16 cellular contexts compared by ENCODE assay signal in the genomic region with DNA sequence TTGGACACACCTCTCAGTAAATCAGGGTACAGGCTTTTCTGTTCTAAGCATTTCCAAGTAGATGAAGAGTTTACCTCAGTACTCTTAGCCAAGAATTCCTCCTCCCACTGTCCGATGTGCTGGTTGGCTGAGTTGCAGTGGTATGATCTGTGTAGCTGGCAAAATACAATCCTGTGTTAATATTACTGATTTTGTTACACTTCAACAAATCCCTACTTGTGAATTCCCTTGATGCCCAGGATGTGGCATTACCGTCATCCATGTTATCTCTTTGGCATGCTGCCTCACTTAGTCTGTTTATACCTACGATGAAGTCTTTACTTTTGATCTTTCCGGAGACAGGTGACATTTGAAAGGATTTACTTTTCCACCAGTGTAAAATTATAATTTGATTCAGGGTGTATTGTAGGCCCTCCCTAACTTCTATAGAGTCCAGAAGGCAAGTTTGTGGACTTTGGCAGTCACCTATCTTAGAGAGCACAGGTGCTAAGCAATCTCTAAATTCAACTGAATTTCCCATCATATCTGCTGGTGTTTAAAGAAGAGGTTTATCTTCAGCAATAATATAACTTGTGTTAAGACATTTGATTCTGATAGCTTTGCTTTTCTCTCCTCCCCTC. TPM values are rescaled to one million over a fixed set of nuclear protein-coding genes. Genes with fewer than 3 reads are reported as not detected.
A peak's percentile ranks its signal among the peaks of the same experiment; 100 is the strongest.
DNase-seq lines count a peak whose midpoint lies in the region; ATAC-seq and TF ChIP-seq lines count a peak whose summit lies in the region.
"Had no signal": no experiment of that assay in that cellular context is flagged by ENCODE, and none has a peak within 500 bp of the region (broad histone marks: within the 10 kb centered on the region; RNA-seq: fewer than 3 reads in every experiment).

No MANE protein-coding gene starts in this region.

- POLR2A ChIA-PET in HEK293T (lab: Yijun Ruan, JAX), result interaction anchor here (2.9 kb wide), 1 partner anchor 11 kb away, joined by 11 read pairs; a partner anchor contains a TSS

- H3K9me3 ChIP-seq in heart left ventricle (no peaks in the 10 kb centered on the region), body of pancreas (no peaks in the 10 kb centered on the region), upper lobe of right lung (no peaks in the 10 kb centered on the region)
- H3K9me3 ChIP-seq: Peyer's patch, prostate gland had no signal

- no peak overlapping the region for H3K27ac Mint-ChIP-seq in activated T-cell treated with anti-CD3 and anti-CD28 coated beads, Interleukin-2, amount 50 U/mL, for 24 hours
- H3K27ac Mint-ChIP-seq: stimulated activated naive B cell treated with anti-CD40 and anti-IgM and Interleukin-4, amounts not matched to agents 10 μg/mL and 1 μg/mL and 100 μg/mL, for 72 hours had no signal

- H3K36me3 ChIP-seq in heart left ventricle (no peaks in the 10 kb centered on the region), body of pancreas (replicated peaks in 1 of 2; ENCODE audit: insufficient read depth in 1 of 2, low read depth in 2 of 2) (no peaks in the 10 kb centered on the region), upper lobe of right lung (no peaks in the 10 kb centered on the region)
- H3K36me3 ChIP-seq: Peyer's patch, prostate gland had no signal

- H3K27me3 Mint-ChIP-seq in activated T-cell treated with anti-CD3 and anti-CD28 coated beads, Interleukin-2, amount 50 U/mL, for 24 hours, result no peaks in the 10 kb centered on the region
- H3K27me3 Mint-ChIP-seq: stimulated activated naive B cell treated with anti-CD40 and anti-IgM and Interleukin-4, amounts not matched to agents 10 μg/mL and 1 μg/mL and 100 μg/mL, for 72 hours had no signal

- 44 to 58% (median 46%) methylated on average over 4 of the region's 4 CpGs for WGBS in heart left ventricle, 4 donors
- WGBS in body of pancreas, 2 donors, result 11 to 12% methylated on average over 4 of the region's 4 CpGs

- CTCF ChIA-PET in HEK293T (lab: Yijun Ruan, JAX), result no interaction called here

- peak in 3 of 4 donors; percentile 41 to 64 (median 58) for ATAC-seq in heart left ventricle
- ATAC-seq in Right ventricle myocardium inferior, result no peak
- ATAC-seq in body of pancreas, result peak; percentile 76
- peak; percentile 79 for ATAC-seq in left colon
- ATAC-seq in upper lobe of right lung, result peak; percentile 71

- peaks cover 0 to 14% (median 1%) of the 10 kb centered on the region in 12 donors for H3K4me1 ChIP-seq in heart left ventricle
- H3K4me1 ChIP-seq in body of pancreas, result peaks cover 38% of the 10 kb centered on the region
- no peaks in the 10 kb centered on the region for H3K4me1 ChIP-seq in upper lobe of right lung
- H3K4me1 ChIP-seq: prostate gland had no signal

- H3K4me1 Mint-ChIP-seq in activated T-cell treated with anti-CD3 and anti-CD28 coated beads, Interleukin-2, amount 50 U/mL, for 24 hours (ENCODE audit: low read depth), result peaks cover 17% of the 10 kb centered on the region

- H3K27ac ChIP-seq in heart left ventricle (no peak overlapping the region), body of pancreas (peak overlapping the region; percentile 57 to 80 (median 67)), upper lobe of right lung (no peak overlapping the region)
- H3K27ac ChIP-seq: Peyer's patch, prostate gland had no signal

- intact Hi-C loops in heart left ventricle (cut with DNase I) (loop anchor here in 8 of 10 donors (5.0 to 10.0 kb wide), 10 partner anchors 69 to 639 kb away; no protein-coding TSS in a partner anchor), Right ventricle myocardium inferior (cut with DNase I) (loop anchor here (5.0 to 10.0 kb wide), 3 partner anchors 71 to 249 kb away; no protein-coding TSS in a partner anchor), body of pancreas (cut with DNase I) (no loop called here), left colon (cut with DNase I, micrococcal nuclease) (no loop called here), upper lobe of right lung (cut with DNase I) (no loop called here)

- H3K36me3 Mint-ChIP-seq in activated T-cell treated with anti-CD3 and anti-CD28 coated beads, Interleukin-2, amount 50 U/mL, for 24 hours (ENCODE audit: low read depth), result no peaks in the 10 kb centered on the region
- H3K36me3 Mint-ChIP-seq: stimulated activated naive B cell treated with anti-CD40 and anti-IgM and Interleukin-4, amounts not matched to agents 10 μg/mL and 1 μg/mL and 100 μg/mL, for 72 hours had no signal

- TF ChIP-seq POLR2A in heart left ventricle (IDR thresholded peaks at IDR 0.05) (no peak), body of pancreas (IDR thresholded peaks at IDR 0.05) (no peak)

- no peaks in the 10 kb centered on the region for H3K9me3 Mint-ChIP-seq in activated T-cell treated with anti-CD3 and anti-CD28 coated beads, Interleukin-2, amount 50 U/mL, for 24 hours
- H3K9me3 Mint-ChIP-seq: stimulated activated naive B cell treated with anti-CD40 and anti-IgM and Interleukin-4, amounts not matched to agents 10 μg/mL and 1 μg/mL and 100 μg/mL, for 72 hours had no signal

- TF ChIP-seq CTCF in heart left ventricle (IDR thresholded peaks at IDR 0.05), result no peak
- no peak for TF ChIP-seq CTCF in body of pancreas (IDR thresholded peaks at IDR 0.05)
- no peak for TF ChIP-seq CTCF in upper lobe of right lung (IDR thresholded peaks at IDR 0.05)

- DNase-seq in heart left ventricle (no peak), Right ventricle myocardium inferior (ENCODE audit: missing footprints) (no peak), body of pancreas (peak in 3 of 4 donors; percentile 31 to 70 (median 43)), left colon (peak in 1 of 2 donors; percentile 6), upper lobe of right lung (no peak), SHP77 (lab: John Stamatoyannopoulos, UW) (no peak), HEK293T (ENCODE audit: extremely low spot score) (no peak)
- DNase-seq in activated T-cell treated with anti-CD3 and anti-CD28 coated beads, Interleukin-2, amount 50 U/mL, for 24 hours, result no peak
- DNase-seq: effector CD8-positive, alpha-beta T cell; glutamatergic neuron; GOT3; stimulated activated naive B cell treated with anti-CD40 and anti-IgM and Interleukin-4, amounts not matched to agents 10 μg/mL and 1 μg/mL and 100 μg/mL, for 72 hours had no signal

- H3K4me3 Mint-ChIP-seq in activated T-cell treated with anti-CD3 and anti-CD28 coated beads, Interleukin-2, amount 50 U/mL, for 24 hours, result no peak overlapping the region

- H3K27me3 ChIP-seq in heart left ventricle (no peaks in the 10 kb centered on the region), body of pancreas (no peaks in the 10 kb centered on the region), upper lobe of right lung (no peaks in the 10 kb centered on the region)
- H3K27me3 ChIP-seq: Peyer's patch had no signal

- H3K4me3 ChIP-seq in heart left ventricle (peak overlapping the region in 2 of 12 donors; percentile 28 to 33), body of pancreas (no peak overlapping the region), upper lobe of right lung (peak overlapping the region; percentile 2)
- H3K4me3 ChIP-seq: prostate gland had no signal

TF ChIP-seq in HEK293T, 16 proteins besides CTCF, POLR2A, EP300 and RAD21:
- no peak for TF ChIP-seq CTBP1 (IDR thresholded peaks at IDR 0.05; ENCODE audit: borderline replicate concordance)
- no peak for TF ChIP-seq LEF1 (IDR thresholded peaks at IDR 0.05; ENCODE audit: borderline replicate concordance)
- no peak for TF ChIP-seq ELF4 (IDR thresholded peaks at IDR 0.05)
- TF ChIP-seq FOXA1 (IDR thresholded peaks at IDR 0.05), result no peak
TF ChIP-seq in HEK293T: peak in this region for 0.

RNA-seq across cellular contexts. Expression of a gene that starts 10.1 kb away (rescaled TPM):
- total RNA-seq in heart left ventricle (not detected), Right ventricle myocardium inferior (not detected), body of pancreas (1 to 10 TPM in 1 of 2 donors, not detected in 1; 3.4 TPM), left colon (1 to 10 TPM; 1.2 to 1.6 TPM), upper lobe of right lung (not detected)
- not detected for polyA plus RNA-seq in heart left ventricle
- total RNA-seq: activated CD8-positive, alpha-beta memory T cell treated with anti-CD3 and anti-CD28 coated beads for 36 hours; mesenteric fat pad; Peyer's patch had no signal

RNA-seq across cellular contexts. Expression of a gene that starts 11.6 kb away (rescaled TPM):
- total RNA-seq in heart left ventricle (10 to 100 TPM; 17.7 to 37.1 (median 30.1) TPM), Right ventricle myocardium inferior (23.5 TPM), body of pancreas (10 to 100 TPM; 24.1 to 25.7 TPM), left colon (10 to 100 TPM; 27.1 to 31.0 TPM), upper lobe of right lung (28.5 TPM)
- 10 to 100 TPM; 15.2 to 34.7 TPM for polyA plus RNA-seq in heart left ventricle

Comparison
In these comparisons a context has a peak if more than half of its experiments do, and no peak if none do; other contexts are left out.
1. DNase-seq: peak in body of pancreas (3 of 4); none in heart left ventricle (0 of 5), Right ventricle myocardium inferior (single experiment), upper lobe of right lung (single experiment), activated T-cell treated with anti-CD3 and anti-CD28 coated beads, Interleukin-2, amount 50 U/mL, for 24 hours (single experiment), SHP77 (0 of 2) and HEK293T (single experiment).
2. H3K27ac ChIP-seq: peak in body of pancreas (4 of 4); none in heart left ventricle (0 of 12) and upper lobe of right lung (single experiment).
3. intact Hi-C loops: an anchor here in heart left ventricle (5.0 to 10.0 kb wide) and Right ventricle myocardium inferior (5.0 to 10.0 kb wide); none called in body of pancreas, left colon and upper lobe of right lung.